ENCODE assay signal across 26 cellular contexts in the genomic region with DNA sequence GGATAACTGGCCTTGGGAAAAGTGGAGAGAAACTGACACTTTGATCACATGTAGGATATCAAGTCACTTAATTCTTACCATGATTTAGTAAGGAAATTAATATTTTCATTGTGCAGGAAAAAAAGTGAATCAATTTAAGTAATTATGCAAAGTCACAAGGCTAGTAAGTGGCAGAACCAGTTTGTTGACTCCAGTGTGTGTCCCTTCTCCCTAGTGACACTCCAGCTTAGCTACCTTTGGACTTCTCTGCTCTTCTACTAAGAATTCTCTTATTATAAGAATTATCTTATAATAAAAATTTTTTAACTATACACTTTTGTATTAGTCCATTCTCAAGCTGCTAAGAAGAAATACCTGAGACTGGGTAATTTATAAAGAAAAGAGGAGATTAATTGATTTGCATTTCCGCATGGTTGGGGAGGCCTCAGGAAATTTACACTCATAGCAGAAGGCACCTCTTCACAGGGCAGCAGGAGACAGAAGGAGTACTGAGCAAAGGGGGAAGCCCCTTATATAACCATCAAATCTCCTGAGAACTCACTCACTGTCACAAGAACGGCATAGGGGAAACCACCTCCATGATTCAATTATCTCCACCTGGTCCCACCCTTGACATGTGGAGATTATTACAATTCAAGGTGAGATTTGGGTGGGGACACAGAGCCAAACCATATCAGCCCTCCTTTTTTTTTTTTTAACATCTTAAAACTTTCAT. TPM values are rescaled to one million over a fixed set of nuclear protein-coding genes. Genes with fewer than 3 reads are reported as not detected.
"Had no signal": no experiment of that assay in that cellular context is flagged by ENCODE, and none has a peak within 500 bp of the region (broad histone marks: within the 10 kb centered on the region; RNA-seq: fewer than 3 reads in every experiment).

No MANE protein-coding gene starts in this region.

- ATAC-seq: activated CD4-positive, alpha-beta T cell treated with anti-CD3 and anti-CD28 coated beads for 36 hours; activated naive CD8-positive, alpha-beta T cell treated with anti-CD3 and anti-CD28 coated beads, Interleukin-2, amount 50 U/mL, for 24 hours; body of pancreas; Panc1; Right ventricle myocardium inferior had no signal

- H3K36me3 Mint-ChIP-seq: activated naive CD4-positive, alpha-beta T cell treated with anti-CD3 and anti-CD28 coated beads, Interleukin-2, amount 50 U/mL, for 72 hours had no signal

- H3K4me1 Mint-ChIP-seq: activated CD4-positive, alpha-beta memory T cell treated with anti-CD3 and anti-CD28 coated beads, Interleukin-2, amount 10 ng/mL, durations not matched to agents 7 days and 5 days; activated CD4-positive, alpha-beta T cell treated with anti-CD3 and anti-CD28 coated beads for 36 hours; activated naive CD8-positive, alpha-beta T cell treated with anti-CD3 and anti-CD28 coated beads, Interleukin-2, amount 50 U/mL, for 24 hours had no signal

- H3K27ac Mint-ChIP-seq: activated CD4-positive, alpha-beta memory T cell treated with anti-CD3 and anti-CD28 coated beads, Interleukin-2, amount 10 ng/mL, durations not matched to agents 7 days and 5 days; activated CD4-positive, alpha-beta T cell treated with anti-CD3 and anti-CD28 coated beads for 36 hours; activated naive CD4-positive, alpha-beta T cell treated with anti-CD3 and anti-CD28 coated beads, Interleukin-2, amount 50 U/mL, for 72 hours; activated naive CD8-positive, alpha-beta T cell treated with anti-CD3 and anti-CD28 coated beads, Interleukin-2, amount 50 U/mL, for 24 hours had no signal

- H3K9me3 Mint-ChIP-seq: activated CD4-positive, alpha-beta memory T cell treated with anti-CD3 and anti-CD28 coated beads, Interleukin-2, amount 10 ng/mL, durations not matched to agents 7 days and 5 days had no signal

- DNase-seq: activated CD4-positive, alpha-beta memory T cell treated with anti-CD3 and anti-CD28 coated beads, Interleukin-2, amount 10 ng/mL, durations not matched to agents 7 days and 5 days; activated CD4-positive, alpha-beta T cell treated with anti-CD3 and anti-CD28 coated beads for 36 hours; activated CD4-positive, alpha-beta T cell treated with anti-CD3 and anti-CD28 coated beads, Interleukin-2, amount 50 U/mL, for 1 hour; activated effector memory CD4-positive, alpha-beta T cell treated with Interleukin-2 at 50 U/mL for 16 hours; activated naive CD4-positive, alpha-beta T cell treated with Interleukin-2 at 50 U/mL for 16 hours; activated naive CD8-positive, alpha-beta T cell treated with anti-CD3 and anti-CD28 coated beads, Interleukin-2, amount 50 U/mL, for 24 hours; activated T-cell treated with anti-CD3 and anti-CD28 coated beads for 4 hours; amniotic stem cell; body of pancreas; central memory CD4-positive, alpha-beta T cell; MG63; MV-4-11; NCI-H1105; NCI-H1436; NCI-H187; NCI-H2081; NCI-H2171 treated with DMSO at 0.1 percent for 48 hours; NCI-H226; NCI-H82; RPMI8226; T-helper 1 cell had no signal

- H3K4me3 Mint-ChIP-seq: activated CD4-positive, alpha-beta memory T cell treated with anti-CD3 and anti-CD28 coated beads, Interleukin-2, amount 10 ng/mL, durations not matched to agents 7 days and 5 days; activated CD4-positive, alpha-beta T cell treated with anti-CD3 and anti-CD28 coated beads for 36 hours; activated naive CD8-positive, alpha-beta T cell treated with anti-CD3 and anti-CD28 coated beads, Interleukin-2, amount 50 U/mL, for 24 hours had no signal

RNA-seq across cellular contexts. Expression of a gene that starts 13.6 kb away (rescaled TPM):
- total RNA-seq: activated CD4-positive, alpha-beta T cell treated with anti-CD3 and anti-CD28 coated beads for 36 hours; activated CD8-positive, alpha-beta memory T cell treated with anti-CD3 and anti-CD28 coated beads for 36 hours; activated naive CD4-positive, alpha-beta T cell treated with anti-CD3 and anti-CD28 coated beads, Interleukin-2, amount 50 U/mL, for 72 hours had no signal

RNA-seq across cellular contexts. Expression of a gene that starts 14.0 kb away (rescaled TPM):
- total RNA-seq: activated CD4-positive, alpha-beta T cell treated with anti-CD3 and anti-CD28 coated beads for 36 hours; activated CD8-positive, alpha-beta memory T cell treated with anti-CD3 and anti-CD28 coated beads for 36 hours; activated naive CD4-positive, alpha-beta T cell treated with anti-CD3 and anti-CD28 coated beads, Interleukin-2, amount 50 U/mL, for 72 hours; T-helper 2 cell treated with Interferon-gamma antibody and Interleukin-4, amounts not matched to agents 100 ng/mL and 5 ng/mL, for 36 hours had no signal
